Comparison of ENCODE assay signal across 18 cellular contexts in genomic region chr1:208153386-208153785, GRCh38.
"Had no signal": no experiment of that assay in that cellular context is flagged by ENCODE, and none has a peak within 500 bp of the region (broad histone marks: within the 10 kb centered on the region; RNA-seq: fewer than 3 reads in every experiment).

No MANE protein-coding gene starts in this region.

- H3K4me3 Mint-ChIP-seq: activated CD4-positive, alpha-beta T cell treated with anti-CD3 and anti-CD28 coated beads, Interleukin-2, amount 10 ng/mL, durations not matched to agents 24 days and 14 days; activated CD8-positive, alpha-beta T cell treated with anti-CD3 and anti-CD28 coated beads, Interleukin-2, amount 10 ng/mL, durations not matched to agents 7 days and 5 days; activated naive CD4-positive, alpha-beta T cell treated with anti-CD3 and anti-CD28 coated beads for 36 hours; activated T-cell treated with anti-CD3 and anti-CD28 coated beads, Interleukin-2, amount 50 U/mL, for 4 hours; mesothelial cell of epicardium; nephron; type B pancreatic cell had no signal

- ATAC-seq: activated CD8-positive, alpha-beta T cell treated with anti-CD3 and anti-CD28 coated beads, Interleukin-2, amount 10 ng/mL, durations not matched to agents 7 days and 5 days; activated T-cell treated with anti-CD3 and anti-CD28 coated beads, Interleukin-2, amount 50 U/mL, for 4 hours; left lobe of liver; stimulated activated naive CD8-positive, alpha-beta T cell treated with anti-CD3 and anti-CD28 coated beads, Interleukin-15, Interleukin-2, amounts not matched to agents 100 U/mL and 50 U/mL, for 24 hours had no signal

- H3K9me3 Mint-ChIP-seq: activated CD4-positive, alpha-beta T cell treated with anti-CD3 and anti-CD28 coated beads, Interleukin-2, amount 10 ng/mL, durations not matched to agents 24 days and 14 days; activated naive CD4-positive, alpha-beta T cell treated with anti-CD3 and anti-CD28 coated beads for 36 hours; activated T-cell treated with anti-CD3 and anti-CD28 coated beads, Interleukin-2, amount 50 U/mL, for 4 hours; brain; mesothelial cell of epicardium; nephron; type B pancreatic cell had no signal

- H3K4me3 ChIP-seq: dorsolateral prefrontal cortex, suprapubic skin had no signal

- DNase-seq: activated CD4-positive, alpha-beta T cell treated with anti-CD3 and anti-CD28 coated beads, Interleukin-2, amount 10 ng/mL, durations not matched to agents 24 days and 14 days; activated CD8-positive, alpha-beta T cell treated with anti-CD3 and anti-CD28 coated beads, Interleukin-2, amount 10 ng/mL, durations not matched to agents 7 days and 5 days; activated naive CD4-positive, alpha-beta T cell treated with anti-CD3 and anti-CD28 coated beads for 36 hours; activated T-cell treated with anti-CD3 and anti-CD28 coated beads, Interleukin-2, amount 50 U/mL, for 4 hours; caudate nucleus; dorsolateral prefrontal cortex; foreskin fibroblast; hypothalamus; occipital lobe; stimulated activated CD4-positive, alpha-beta T cell treated with anti-CD3 and anti-CD28 coated beads, Interleukin-2, amount 100 ng/mL, for 24 hours; stimulated activated naive CD8-positive, alpha-beta T cell treated with anti-CD3 and anti-CD28 coated beads, Interleukin-15, Interleukin-2, amounts not matched to agents 100 U/mL and 50 U/mL, for 24 hours; T1000 had no signal

- H3K27me3 ChIP-seq: dorsolateral prefrontal cortex, suprapubic skin had no signal

- H3K27ac ChIP-seq: dorsolateral prefrontal cortex, suprapubic skin had no signal

- H3K27ac Mint-ChIP-seq: activated CD4-positive, alpha-beta T cell treated with anti-CD3 and anti-CD28 coated beads, Interleukin-2, amount 10 ng/mL, durations not matched to agents 24 days and 14 days; activated CD8-positive, alpha-beta T cell treated with anti-CD3 and anti-CD28 coated beads, Interleukin-2, amount 10 ng/mL, durations not matched to agents 7 days and 5 days; activated naive CD4-positive, alpha-beta T cell treated with anti-CD3 and anti-CD28 coated beads for 36 hours; mesothelial cell of epicardium; type B pancreatic cell had no signal

- H3K4me1 Mint-ChIP-seq: activated CD4-positive, alpha-beta T cell treated with anti-CD3 and anti-CD28 coated beads, Interleukin-2, amount 10 ng/mL, durations not matched to agents 24 days and 14 days had no signal

- H3K27me3 Mint-ChIP-seq: type B pancreatic cell had no signal

- H3K36me3 Mint-ChIP-seq: brain, mesothelial cell of epicardium had no signal

- H3K9me3 ChIP-seq: suprapubic skin had no signal

- H3K36me3 ChIP-seq: suprapubic skin had no signal
